Comparison of ENCODE assay signal across 14 cellular contexts in the genomic region with DNA sequence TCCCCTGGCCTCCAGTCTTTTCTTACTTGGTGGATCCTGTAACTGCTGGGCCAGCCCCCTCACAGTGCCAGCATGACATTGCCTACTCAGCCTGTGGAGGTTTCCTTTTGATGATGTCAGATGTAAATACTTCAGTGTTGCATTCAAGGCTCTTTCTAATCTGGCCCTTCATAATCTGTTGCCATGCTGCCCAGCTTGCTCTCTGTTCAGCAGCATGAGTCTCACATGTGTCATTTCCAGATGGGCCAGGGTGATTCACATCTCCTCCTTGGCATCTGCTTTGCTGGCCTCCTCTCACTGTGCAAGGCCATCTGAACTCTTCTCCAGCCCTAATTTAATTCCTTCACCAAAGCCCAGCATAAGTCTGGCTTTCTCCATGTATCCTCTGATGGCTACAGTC. TPM values are rescaled to one million over a fixed set of nuclear protein-coding genes. Genes with fewer than 3 reads are reported as not detected.
DNase-seq lines count a peak whose midpoint lies in the region; ATAC-seq and TF ChIP-seq lines count a peak whose summit lies in the region.
"Had no signal": no experiment of that assay in that cellular context is flagged by ENCODE, and none has a peak within 500 bp of the region (broad histone marks: within the 10 kb centered on the region; RNA-seq: fewer than 3 reads in every experiment).

No MANE protein-coding gene starts in this region.

- no peaks in the 10 kb centered on the region for H3K4me1 ChIP-seq in Caco-2
- H3K4me1 ChIP-seq: thyroid gland had no signal

- CTCF ChIA-PET in RWPE1 (lab: Yijun Ruan, JAX): interaction anchor here (0.6 kb wide), 1 partner anchor 1768 kb away, joined by 3 read pairs; no protein-coding TSS in a partner anchor
- CTCF ChIA-PET in Calu3 (lab: Charles Lee): no interaction called here
- CTCF ChIA-PET in Caco-2 (lab: Charles Lee): no interaction called here

- H3K27me3 ChIP-seq in Caco-2 (replicated peaks; ENCODE audit: control insufficient read depth, insufficient read depth, low read length): no peaks in the 10 kb centered on the region; the same call in 1 of the 2 replicates
- H3K27me3 ChIP-seq: thyroid gland had no signal

- H3K36me3 Mint-ChIP-seq in Calu3 (ENCODE audit: insufficient read depth, unreplicated experiment) (no peaks in the 10 kb centered on the region), Caco-2 (ENCODE audit: insufficient read depth, unreplicated experiment) (no peaks in the 10 kb centered on the region)

- peak; percentile 68 for ATAC-seq in esophagus mucosa
- no peak for ATAC-seq in Right ventricle myocardium inferior

- H3K4me3 ChIP-seq in Caco-2 (ENCODE audit: low read depth, low read length): no peak overlapping the region
- H3K4me3 ChIP-seq: left ventricle myocardium inferior, thyroid gland had no signal

- intact Hi-C loops in Calu3 (cut with micrococcal nuclease; ENCODE audit: unreplicated experiment): no loop called here
- intact Hi-C loops in Right ventricle myocardium inferior (cut with DNase I): no loop called here
- intact Hi-C loops in Caco-2 (cut with micrococcal nuclease; ENCODE audit: unreplicated experiment): no loop called here

- POLR2A ChIA-PET in RWPE1 (lab: Yijun Ruan, JAX; ENCODE audit: low non-redundant PET) (no interaction called here), Caco-2 (lab: Charles Lee) (no interaction called here)

- no peak overlapping the region for H3K27ac ChIP-seq in RWPE1
- H3K27ac ChIP-seq: left ventricle myocardium inferior, thyroid gland had no signal

- H3K4me3 Mint-ChIP-seq in Calu3 (ENCODE audit: low read depth, unreplicated experiment) (no peak overlapping the region), Caco-2 (ENCODE audit: unreplicated experiment) (no peak overlapping the region)
- H3K4me3 Mint-ChIP-seq: activated CD4-positive, alpha-beta memory T cell treated with anti-CD3 and anti-CD28 coated beads, Interleukin-2, amount 10 ng/mL, durations not matched to agents 7 days and 5 days had no signal

- H3K36me3 ChIP-seq in Caco-2 (ENCODE audit: control insufficient read depth, insufficient read depth, low read length): no peaks in the 10 kb centered on the region
- H3K36me3 ChIP-seq: left ventricle myocardium inferior, thyroid gland had no signal

- DNase-seq in GOT3 (lab: John Stamatoyannopoulos, UW) (peak; percentile 31), RWPE1 (ENCODE audit: low spot score) (peak; percentile 26), renal cortical epithelial cell (ENCODE audit: low read depth) (peak; percentile 35), Calu3 (no peak), Right ventricle myocardium inferior (ENCODE audit: missing footprints) (no peak), NCI-H345 treated with DMSO at 0.1 percent for 48 hours (lab: John Stamatoyannopoulos, UW; ENCODE audit: unreplicated experiment) (no peak), Caco-2 (no peak)
- DNase-seq: activated CD4-positive, alpha-beta memory T cell treated with anti-CD3 and anti-CD28 coated beads, Interleukin-2, amount 10 ng/mL, durations not matched to agents 7 days and 5 days; activated gamma-delta T cell treated with Interleukin-2 at 50 U/mL for 16 hours; left ventricle myocardium inferior; NCI-H187; small intestine; thyroid gland had no signal

- no peaks in the 10 kb centered on the region for H3K4me1 Mint-ChIP-seq in Calu3 (ENCODE audit: low read depth, unreplicated experiment)
- H3K4me1 Mint-ChIP-seq in Caco-2 (ENCODE audit: low read depth, unreplicated experiment): no peaks in the 10 kb centered on the region
- H3K4me1 Mint-ChIP-seq: activated CD4-positive, alpha-beta memory T cell treated with anti-CD3 and anti-CD28 coated beads, Interleukin-2, amount 10 ng/mL, durations not matched to agents 7 days and 5 days had no signal

- H3K27ac Mint-ChIP-seq in Calu3 (ENCODE audit: unreplicated experiment) (no peak overlapping the region), Caco-2 (ENCODE audit: unreplicated experiment) (no peak overlapping the region)
- H3K27ac Mint-ChIP-seq: activated CD4-positive, alpha-beta memory T cell treated with anti-CD3 and anti-CD28 coated beads, Interleukin-2, amount 10 ng/mL, durations not matched to agents 7 days and 5 days had no signal

- no peaks in the 10 kb centered on the region for H3K9me3 ChIP-seq in Caco-2
- H3K9me3 ChIP-seq: left ventricle myocardium inferior, thyroid gland had no signal

- no peak for TF ChIP-seq CTCF in RWPE1 (conservative IDR thresholded peaks at IDR 0.05; ENCODE audit: low read depth)
- TF ChIP-seq CTCF in Calu3 (IDR thresholded peaks at IDR 0.05; ENCODE audit: unreplicated experiment): no peak
- TF ChIP-seq CTCF in Caco-2 (IDR thresholded peaks at IDR 0.05; ENCODE audit: insufficient read depth in 1 of 2, low read depth in 1 of 2, low read length in 1 of 2, severe bottlenecking in 1 of 2, unreplicated experiment in 1 of 2): no peak

- no TSS peak for BruUV-seq in Calu3 (replicated peaks; lab: Mats Ljungman, UMichigan)
- BruUV-seq in Caco-2 (replicated peaks; lab: Mats Ljungman, UMichigan): no TSS peak

- no peaks in the 10 kb centered on the region for H3K9me3 Mint-ChIP-seq in Calu3 (ENCODE audit: low read depth, unreplicated experiment)
- no peaks in the 10 kb centered on the region for H3K9me3 Mint-ChIP-seq in Caco-2 (ENCODE audit: unreplicated experiment)
- H3K9me3 Mint-ChIP-seq: activated CD4-positive, alpha-beta memory T cell treated with anti-CD3 and anti-CD28 coated beads, Interleukin-2, amount 10 ng/mL, durations not matched to agents 7 days and 5 days had no signal

- H3K27me3 Mint-ChIP-seq in Calu3 (ENCODE audit: unreplicated experiment) (peaks cover 44% of the 10 kb centered on the region), Caco-2 (ENCODE audit: insufficient read depth, unreplicated experiment) (peaks cover 21% of the 10 kb centered on the region)

RNA-seq across cellular contexts. Expression of gene MAST4, which starts 57.2 kb away (rescaled TPM):
- total RNA-seq in esophagus mucosa (106 TPM), renal cortical epithelial cell (4.0 and 8.7 TPM in 2 replicates), Calu3 (2022) (10.6 and 10.9 TPM in 2 replicates), Right ventricle myocardium inferior (39.6 TPM), Caco-2 (2022) (17.8 and 21.5 TPM in 2 replicates)

Comparison
In these comparisons a context has a peak if more than half of its experiments do, and no peak if none do; other contexts are left out.
1. DNase-seq: peak in GOT3 (single experiment), RWPE1 (single experiment) and renal cortical epithelial cell (single experiment); none in Calu3 (single experiment), Right ventricle myocardium inferior (single experiment), NCI-H345 treated with DMSO at 0.1 percent for 48 hours (single experiment) and Caco-2 (0 of 2).